ENCODE assay signal across 1 cellular context in the genomic region with DNA sequence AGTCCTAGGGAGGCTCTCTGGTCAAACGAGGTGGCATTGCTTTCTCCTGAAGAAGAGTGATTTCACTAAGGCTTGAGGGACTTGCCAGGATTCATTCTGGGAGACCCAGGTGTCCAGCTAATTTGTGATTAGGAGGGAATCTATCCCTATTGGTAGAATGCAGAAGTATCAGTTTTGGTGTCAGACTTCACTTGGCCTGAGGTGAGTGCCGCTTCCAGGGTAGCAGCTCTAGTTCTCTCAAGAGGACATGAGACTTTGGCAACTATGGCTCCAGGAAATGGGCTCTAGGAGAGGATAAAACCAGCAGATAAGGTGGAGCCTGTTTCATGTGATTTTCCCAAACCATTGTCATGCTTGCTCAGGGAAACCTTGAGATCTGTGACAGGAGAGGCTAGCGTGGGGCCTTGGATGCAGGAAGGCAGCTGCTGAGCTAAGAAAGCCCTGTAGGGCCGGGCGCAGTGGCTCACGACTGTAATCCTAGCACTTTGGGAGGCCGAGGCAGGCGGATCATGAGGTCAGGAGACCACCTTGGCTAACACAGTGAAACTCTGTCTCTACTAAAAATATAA.
TF ChIP-seq lines count a peak whose summit lies in the region.

No MANE protein-coding gene starts in this region.

TF ChIP-seq in K562, 482 proteins besides CTCF, POLR2A, EP300 and RAD21:
- TF ChIP-seq DNMT1 (IDR thresholded peaks at IDR 0.05) (no peak), ZNF551 (CRISPR knock-in tag; IDR thresholded peaks at IDR 0.05) (no peak), MIER1 (IDR thresholded peaks at IDR 0.05; ENCODE audit: low read depth) (no peak), ZNF134 (CRISPR knock-in tag; conservative IDR thresholded peaks at IDR 0.05) (no peak), NCOA2 (IDR thresholded peaks at IDR 0.05; ENCODE audit: partially characterized antibody in 2 of 2) (no peak), SRSF1 (IDR thresholded peaks at IDR 0.05; ENCODE audit: low read depth, low read length) (no peak), BHLHE40 (IDR thresholded peaks at IDR 0.05; ENCODE audit: low read length) (no peak), CEBPG (CRISPR knock-in tag; IDR thresholded peaks at IDR 0.05) (no peak), CEBPG (tag; conservative IDR thresholded peaks at IDR 0.05 in 1 of 2, IDR thresholded peaks at IDR 0.05 in 1 of 2) (no peak), ZFP36 (IDR thresholded peaks at IDR 0.05; ENCODE audit: low read depth, low read length, partially characterized antibody) (no peak), TCF7 (IDR thresholded peaks at IDR 0.05; ENCODE audit: borderline replicate concordance) (no peak)
- TF ChIP-seq, protein P1, sequence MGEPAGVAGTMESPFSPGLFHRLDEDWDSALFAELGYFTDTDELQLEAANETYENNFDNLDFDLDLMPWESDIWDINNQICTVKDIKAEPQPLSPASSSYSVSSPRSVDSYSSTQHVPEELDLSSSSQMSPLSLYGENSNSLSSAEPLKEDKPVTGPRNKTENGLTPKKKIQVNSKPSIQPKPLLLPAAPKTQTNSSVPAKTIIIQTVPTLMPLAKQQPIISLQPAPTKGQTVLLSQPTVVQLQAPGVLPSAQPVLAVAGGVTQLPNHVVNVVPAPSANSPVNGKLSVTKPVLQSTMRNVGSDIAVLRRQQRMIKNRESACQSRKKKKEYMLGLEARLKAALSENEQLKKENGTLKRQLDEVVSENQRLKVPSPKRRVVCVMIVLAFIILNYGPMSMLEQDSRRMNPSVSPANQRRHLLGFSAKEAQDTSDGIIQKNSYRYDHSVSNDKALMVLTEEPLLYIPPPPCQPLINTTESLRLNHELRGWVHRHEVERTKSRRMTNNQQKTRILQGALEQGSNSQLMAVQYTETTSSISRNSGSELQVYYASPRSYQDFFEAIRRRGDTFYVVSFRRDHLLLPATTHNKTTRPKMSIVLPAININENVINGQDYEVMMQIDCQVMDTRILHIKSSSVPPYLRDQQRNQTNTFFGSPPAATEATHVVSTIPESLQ (CRISPR knock-in tag; IDR thresholded peaks at IDR 0.05), result no peak
- TF ChIP-seq, protein P2, sequence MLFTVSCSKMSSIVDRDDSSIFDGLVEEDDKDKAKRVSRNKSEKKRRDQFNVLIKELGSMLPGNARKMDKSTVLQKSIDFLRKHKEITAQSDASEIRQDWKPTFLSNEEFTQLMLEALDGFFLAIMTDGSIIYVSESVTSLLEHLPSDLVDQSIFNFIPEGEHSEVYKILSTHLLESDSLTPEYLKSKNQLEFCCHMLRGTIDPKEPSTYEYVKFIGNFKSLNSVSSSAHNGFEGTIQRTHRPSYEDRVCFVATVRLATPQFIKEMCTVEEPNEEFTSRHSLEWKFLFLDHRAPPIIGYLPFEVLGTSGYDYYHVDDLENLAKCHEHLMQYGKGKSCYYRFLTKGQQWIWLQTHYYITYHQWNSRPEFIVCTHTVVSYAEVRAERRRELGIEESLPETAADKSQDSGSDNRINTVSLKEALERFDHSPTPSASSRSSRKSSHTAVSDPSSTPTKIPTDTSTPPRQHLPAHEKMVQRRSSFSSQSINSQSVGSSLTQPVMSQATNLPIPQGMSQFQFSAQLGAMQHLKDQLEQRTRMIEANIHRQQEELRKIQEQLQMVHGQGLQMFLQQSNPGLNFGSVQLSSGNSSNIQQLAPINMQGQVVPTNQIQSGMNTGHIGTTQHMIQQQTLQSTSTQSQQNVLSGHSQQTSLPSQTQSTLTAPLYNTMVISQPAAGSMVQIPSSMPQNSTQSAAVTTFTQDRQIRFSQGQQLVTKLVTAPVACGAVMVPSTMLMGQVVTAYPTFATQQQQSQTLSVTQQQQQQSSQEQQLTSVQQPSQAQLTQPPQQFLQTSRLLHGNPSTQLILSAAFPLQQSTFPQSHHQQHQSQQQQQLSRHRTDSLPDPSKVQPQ (CRISPR knock-in tag; IDR thresholded peaks at IDR 0.05; ENCODE audit: borderline replicate concordance), result no peak
